8 cellular contexts compared by ENCODE assay signal in the genomic region with DNA sequence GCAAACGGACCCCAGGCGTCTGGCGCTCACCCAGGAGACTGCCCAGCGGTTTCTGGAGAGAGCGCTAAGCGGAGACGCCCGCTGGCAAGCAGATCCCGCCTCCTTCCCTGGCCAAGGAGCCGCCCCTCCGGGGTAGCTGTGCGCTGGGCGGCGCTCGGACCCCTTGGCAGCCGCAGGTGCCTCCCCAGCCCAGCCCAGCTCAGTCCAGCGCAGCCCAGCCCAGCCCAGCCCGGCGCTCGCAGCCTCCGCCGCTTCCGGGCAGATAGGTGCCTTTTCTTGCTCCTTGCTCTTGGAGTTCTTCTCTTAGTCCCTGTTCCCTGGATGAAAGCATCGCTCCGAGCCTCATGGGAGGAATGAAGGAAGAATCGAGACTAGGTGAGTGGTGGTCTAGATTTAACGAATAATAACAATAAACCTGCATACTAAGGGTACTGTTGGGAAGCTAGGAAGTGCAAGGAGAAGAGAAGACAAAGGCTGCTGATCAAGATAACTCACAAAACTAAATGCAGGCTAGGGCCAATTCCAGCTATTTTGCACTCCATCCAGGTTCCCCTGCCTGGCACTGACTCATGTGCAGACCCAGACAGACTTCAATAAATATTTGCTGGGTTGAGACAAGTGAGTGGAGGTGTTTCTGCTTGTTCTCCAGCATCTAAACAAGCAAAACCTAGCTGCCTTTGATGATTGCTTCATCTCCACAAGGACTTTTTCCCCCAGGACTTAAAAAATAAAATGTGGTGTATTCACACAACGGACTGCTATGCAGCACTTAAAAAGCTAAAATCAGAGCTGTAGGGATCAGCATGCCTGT. TPM values are rescaled to one million over a fixed set of nuclear protein-coding genes. Genes with fewer than 3 reads are reported as not detected.
DNase-seq lines count a peak whose midpoint lies in the region; ATAC-seq and TF ChIP-seq lines count a peak whose summit lies in the region.

A gene (plus strand): TSS at position 202 of the 811 bp plus-strand sequence. CDS start 4,609 bp downstream, outside the sequence.

- 4 to 5% methylated on average over 28 of the region's 28 CpGs for WGBS in esophagus, 2 donors

- CTCF ChIA-PET in HEK293T (lab: Yijun Ruan, JAX): interaction anchor here (1.0 kb wide), 2 partner anchors 12 to 135 kb away, joined by 3 to 8 read pairs; no protein-coding TSS in a partner anchor
- CTCF ChIA-PET in PC-3 (lab: Charles Lee): interaction anchor here (0.6 to 1.2 kb wide), 4 partner anchors 11 to 135 kb away, joined by 3 to 9 read pairs (median 4); no protein-coding TSS in a partner anchor

- intact Hi-C loops in PC-3 (cut with micrococcal nuclease): loop anchor here (2.0 to 5.0 kb wide), 2 partner anchors 70 to 112 kb away; no protein-coding TSS in a partner anchor

- no peaks in the 10 kb centered on the region for H3K9me3 ChIP-seq in PC-3 (ENCODE audit: low read length)
- no peaks in the 10 kb centered on the region for H3K9me3 ChIP-seq in esophagus (ENCODE audit: control insufficient read depth in 2 of 2, insufficient read depth in 1 of 2, low read depth in 1 of 2, low read length in 1 of 2)
- no peaks in the 10 kb centered on the region for H3K9me3 ChIP-seq in muscle layer of colon (ENCODE audit: low read length)

- H3K27me3 ChIP-seq in PC-3 (ENCODE audit: low read length) (no peaks in the 10 kb centered on the region), esophagus (ENCODE audit: control insufficient read depth in 1 of 2, insufficient read depth in 2 of 2, low read length in 2 of 2) (no peaks in the 10 kb centered on the region), muscle layer of colon (ENCODE audit: control insufficient read depth in 1 of 2, insufficient read depth in 2 of 2, low read length in 2 of 2) (no peaks in the 10 kb centered on the region)

- no peaks in the 10 kb centered on the region for H3F3A ChIP-seq in PC-3 (ENCODE audit: low read length, unreplicated experiment)

- H3K9ac ChIP-seq in PC-3 (ENCODE audit: low read length) (no peak within 1 kb of the TSS), muscle layer of colon (ENCODE audit: low read length) (peak within 1 kb of the TSS; percentile 32)

- H3K9me2 ChIP-seq in PC-3 (replicated peaks; ENCODE audit: low read length): no peaks in the 10 kb centered on the region

- POLR2A ChIA-PET in HEK293T (lab: Yijun Ruan, JAX): no interaction called here
- POLR2A ChIA-PET in PC-3 (lab: Charles Lee; ENCODE audit: unreplicated experiment): interaction anchor here (0.6 to 0.7 kb wide), 2 partner anchors 163 to 298 kb away, joined by 3 read pairs; no protein-coding TSS in a partner anchor

- H3K4me1 ChIP-seq in PC-3 (ENCODE audit: insufficient read depth, low read length) (no peaks in the 10 kb centered on the region), esophagus (ENCODE audit: control insufficient read depth in 2 of 2, insufficient read depth in 2 of 2, low read length in 1 of 2) (no peaks in the 10 kb centered on the region), muscle layer of colon (ENCODE audit: insufficient read depth, low read length) (peaks cover 7% of the 10 kb centered on the region)

- peak; percentile 28; the same call in 1 of the 2 replicates for TF ChIP-seq CTCF in PC-3 (conservative IDR thresholded peaks at IDR 0.05; ENCODE audit: low read depth, low read length)

- H3K36me3 ChIP-seq in PC-3 (ENCODE audit: low read depth, low read length) (no peaks in the 10 kb centered on the region), esophagus (ENCODE audit: control insufficient read depth in 2 of 2, insufficient read depth in 2 of 2, low read length in 1 of 2) (no peaks in the 10 kb centered on the region), muscle layer of colon (ENCODE audit: insufficient read depth, low read length) (no peaks in the 10 kb centered on the region)

- peak; percentile 98 for ATAC-seq in PC-3

- H2AFZ ChIP-seq in PC-3 (ENCODE audit: low read length): peak within 1 kb of the TSS; percentile 94

- DNase-seq in HEK293T (ENCODE audit: extremely low spot score) (peak; percentile 11), PC-3 (peak; percentile 65), GF-D8 (lab: John Stamatoyannopoulos, UW) (no peak), HuH-7 (ENCODE audit: low spot score) (no peak), SKM-1 (lab: John Stamatoyannopoulos, UW; ENCODE audit: unreplicated experiment) (no peak)
- DNase-seq in activated naive CD4-positive, alpha-beta T cell (lab: John Stamatoyannopoulos, UW): no peak

- H3K4me3 ChIP-seq in PC-3 (ENCODE audit: low read length) (peak within 1 kb of the TSS; percentile 76), esophagus (ENCODE audit: low read depth in 1 of 2, low read length in 2 of 2) (peak within 1 kb of the TSS; percentile 36 to 47), muscle layer of colon (ENCODE audit: low read depth in 1 of 2, low read length in 2 of 2) (peak within 1 kb of the TSS; percentile 68)

- H3K4me2 ChIP-seq in PC-3 (ENCODE audit: low read length): peak within 1 kb of the TSS; percentile 87

- no peaks in the 10 kb centered on the region for H4K20me1 ChIP-seq in PC-3 (ENCODE audit: low read length)

- H3K79me2 ChIP-seq in PC-3 (ENCODE audit: low read length): no peaks in the 10 kb centered on the region

- BruUV-seq in PC-3 (replicated peaks; lab: Mats Ljungman, UMichigan): TSS peak; percentile 85

- H3K27ac ChIP-seq in PC-3 (ENCODE audit: low read length) (no peak within 1 kb of the TSS), esophagus (ENCODE audit: low read depth in 2 of 2, low read length in 1 of 2) (peak within 1 kb of the TSS in 1 of 2 donors; percentile 42), muscle layer of colon (ENCODE audit: low read depth, low read length) (peak within 1 kb of the TSS; percentile 23)

TF ChIP-seq in HEK293T, 16 proteins besides CTCF, POLR2A, EP300 and RAD21:
- TF ChIP-seq HDGF (IDR thresholded peaks at IDR 0.05; ENCODE audit: borderline replicate concordance) (no peak), FOXA1 (IDR thresholded peaks at IDR 0.05) (no peak), SUZ12 (IDR thresholded peaks at IDR 0.05) (no peak), BHLHE40 (IDR thresholded peaks at IDR 0.05; ENCODE audit: borderline replicate concordance) (no peak), NFRKB (IDR thresholded peaks at IDR 0.05) (no peak), ZNF384 (IDR thresholded peaks at IDR 0.05) (no peak), LEF1 (IDR thresholded peaks at IDR 0.05; ENCODE audit: borderline replicate concordance) (no peak), SP1 (IDR thresholded peaks at IDR 0.05) (no peak)
- TF ChIP-seq, protein P1, sequence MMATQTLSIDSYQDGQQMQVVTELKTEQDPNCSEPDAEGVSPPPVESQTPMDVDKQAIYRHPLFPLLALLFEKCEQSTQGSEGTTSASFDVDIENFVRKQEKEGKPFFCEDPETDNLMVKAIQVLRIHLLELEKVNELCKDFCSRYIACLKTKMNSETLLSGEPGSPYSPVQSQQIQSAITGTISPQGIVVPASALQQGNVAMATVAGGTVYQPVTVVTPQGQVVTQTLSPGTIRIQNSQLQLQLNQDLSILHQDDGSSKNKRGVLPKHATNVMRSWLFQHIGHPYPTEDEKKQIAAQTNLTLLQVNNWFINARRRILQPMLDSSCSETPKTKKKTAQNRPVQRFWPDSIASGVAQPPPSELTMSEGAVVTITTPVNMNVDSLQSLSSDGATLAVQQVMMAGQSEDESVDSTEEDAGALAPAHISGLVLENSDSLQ (IDR thresholded peaks at IDR 0.05): no peak

RNA-seq across cellular contexts. Expression of the gene that starts here (rescaled TPM):
- 0.92 and 6.8 TPM in 2 replicates for total RNA-seq in PC-3 (2014; rRNA removed)
- polyA plus RNA-seq in esophagus: under 1 TPM; 0.04 to 0.09 TPM

Comparison
In these comparisons a context has a peak if more than half of its experiments do, and no peak if none do; other contexts are left out.
1. DNase-seq: peak in HEK293T (single experiment) and PC-3 (single experiment); none in GF-D8 (single experiment), HuH-7 (single experiment), SKM-1 (single experiment) and activated naive CD4-positive, alpha-beta T cell (0 of 4).
2. Peak in every context shown above with its lines, with median percentiles within 50 percentile points of each other: H3K4me3 ChIP-seq.